8 cellular contexts compared by ENCODE assay signal in genomic region chr4:183100298-183100599, GRCh38. TPM values are rescaled to one million over a fixed set of nuclear protein-coding genes. Genes with fewer than 3 reads are reported as not detected.
DNase-seq lines count a peak whose midpoint lies in the region; ATAC-seq and TF ChIP-seq lines count a peak whose summit lies in the region.

No MANE protein-coding gene starts in this region.

- intact Hi-C loops in activated naive CD4-positive, alpha-beta T cell treated with anti-CD3 and anti-CD28 coated beads for 36 hours (cut with micrococcal nuclease): no loop called here

- CTCF ChIA-PET in activated naive CD4-positive, alpha-beta T cell treated with anti-CD3 and anti-CD28 coated beads for 36 hours (lab: Charles Lee): interaction anchor here (0.8 to 2.6 kb wide), 3 partner anchors 149 to 162 kb away, joined by 3 to 10 read pairs (median 4); no protein-coding TSS in a partner anchor
- CTCF ChIA-PET in GM10248 (lab: Yijun Ruan, JAX): no interaction called here

- H3K4me1 ChIP-seq in mesodermal cell (ENCODE audit: control insufficient read depth, insufficient read depth, low read length, poor library complexity, severe bottlenecking) (peaks cover 12% of the 10 kb centered on the region), upper lobe of left lung (peaks cover 6 to 24% (median 21%) of the 10 kb centered on the region in 4 donors)

- H3K4me3 Mint-ChIP-seq in activated naive CD4-positive, alpha-beta T cell treated with anti-CD3 and anti-CD28 coated beads for 36 hours: peak overlapping the region; percentile 66

- H3K27ac Mint-ChIP-seq in activated naive CD4-positive, alpha-beta T cell treated with anti-CD3 and anti-CD28 coated beads for 36 hours: no peak overlapping the region

- no peak for TF ChIP-seq POLR2A in upper lobe of left lung (IDR thresholded peaks at IDR 0.05)

- POLR2A ChIA-PET in GM10248 (lab: Yijun Ruan, JAX): no interaction called here

- no peaks in the 10 kb centered on the region for H3K9me3 Mint-ChIP-seq in activated naive CD4-positive, alpha-beta T cell treated with anti-CD3 and anti-CD28 coated beads for 36 hours

- 0% methylated on average over 1 of the region's 3 CpGs for WGBS in mesodermal cell (ENCODE audit: insufficient coverage in 2 of 2), 2 experiments
- WGBS in upper lobe of left lung, 2 donors: 31 to 43% methylated on average over 3 of the region's 3 CpGs

- no peak for DNase-seq in activated naive CD4-positive, alpha-beta T cell treated with anti-CD3 and anti-CD28 coated beads for 36 hours
- DNase-seq in activated naive CD4-positive, alpha-beta T cell treated with Interleukin-2 at 50 U/mL for 16 hours: no peak
- DNase-seq in choroid plexus epithelial cell (ENCODE audit: low read depth) (no peak), upper lobe of left lung (no peak), GM10248 (ENCODE audit: extremely low spot score) (no peak), DMS 273 (lab: John Stamatoyannopoulos, UW; ENCODE audit: unreplicated experiment) (no peak)

- no peak for TF ChIP-seq EP300 in upper lobe of left lung (IDR thresholded peaks at IDR 0.05)

- no peaks in the 10 kb centered on the region for H3K9me3 ChIP-seq in mesodermal cell (ENCODE audit: control insufficient read depth, low read length)
- H3K9me3 ChIP-seq in upper lobe of left lung: no peaks in the 10 kb centered on the region

- peaks cover 0 to 10% (median 0%) of the 10 kb centered on the region in 4 donors for H3K27me3 ChIP-seq in upper lobe of left lung

- TF ChIP-seq CTCF in choroid plexus epithelial cell (conservative IDR thresholded peaks at IDR 0.05; ENCODE audit: low read depth, low read length) (no peak), upper lobe of left lung (IDR thresholded peaks at IDR 0.05) (no peak), GM10248 (IDR thresholded peaks at IDR 0.05; ENCODE audit: control extremely low read depth, extremely low read depth, low read depth, missing control alignments) (no peak)

- H3K4me3 ChIP-seq in choroid plexus epithelial cell (ENCODE audit: low read depth, low read length): peak overlapping the region; percentile 84
- H3K4me3 ChIP-seq in mesodermal cell (ENCODE audit: extremely low read depth, insufficient read depth, low read length, poor library complexity, severe bottlenecking): peak overlapping the region; percentile 83
- peak overlapping the region in 3 of 4 donors; percentile 62 to 90 (median 70) for H3K4me3 ChIP-seq in upper lobe of left lung

- peaks cover 18% of the 10 kb centered on the region for H3K27me3 Mint-ChIP-seq in activated naive CD4-positive, alpha-beta T cell treated with anti-CD3 and anti-CD28 coated beads for 36 hours (ENCODE audit: low read depth)

- H3K27ac ChIP-seq in mesodermal cell (ENCODE audit: low read depth, low read length, severe bottlenecking) (no peak overlapping the region), upper lobe of left lung (peak overlapping the region; percentile 95 to 99 (median 98))

- H3K36me3 ChIP-seq in mesodermal cell (ENCODE audit: control insufficient read depth, insufficient read depth, low read length) (peaks cover 9% of the 10 kb centered on the region), upper lobe of left lung (no peaks in the 10 kb centered on the region)

- no peak for ATAC-seq in upper lobe of left lung (ENCODE audit: low FRiP score in 2 of 2)
- no peak for ATAC-seq in HG03342 (IDR thresholded peaks at IDR 0.05; ENCODE audit: unreplicated experiment)

- H3K4me1 Mint-ChIP-seq in activated naive CD4-positive, alpha-beta T cell treated with anti-CD3 and anti-CD28 coated beads for 36 hours (ENCODE audit: low read depth): peaks cover 9% of the 10 kb centered on the region

- no peaks in the 10 kb centered on the region for H3K36me3 Mint-ChIP-seq in activated naive CD4-positive, alpha-beta T cell treated with anti-CD3 and anti-CD28 coated beads for 36 hours (ENCODE audit: low read depth)

RNA-seq across cellular contexts. Expression of gene WWC2, which starts 1.2 kb away (rescaled TPM):
- total RNA-seq in activated naive CD4-positive, alpha-beta T cell treated with anti-CD3 and anti-CD28 coated beads for 36 hours: 10 to 100 TPM in 1 of 2 experiments, 1 to 10 TPM in 1; 6.7 to 10.0 TPM
- polyA plus RNA-seq in mesodermal cell (2013, experiment 1 of 2): 37.2 TPM
- 30.8 TPM for polyA plus RNA-seq in mesodermal cell (2013, experiment 2 of 2)
- 100 to 1,000 TPM in 5 of 6 donors, 10 to 100 TPM in 1; 87.0 to 179 (median 121) TPM for total RNA-seq in upper lobe of left lung

Comparison
In these comparisons a context has a peak if more than half of its experiments do, and no peak if none do; other contexts are left out.
1. RNA of gene WWC2, which starts 1.2 kb away (total RNA-seq): 87.0 to 179 TPM in upper lobe of left lung; 6.7 to 10.0 TPM in activated naive CD4-positive, alpha-beta T cell treated with anti-CD3 and anti-CD28 coated beads for 36 hours; every median in the first group is over 4 times any median in the second.
2. Peak in every context shown above with its lines, with median percentiles within 50 percentile points of each other: H3K4me3 ChIP-seq.